ENCODE assay signal across 8 cellular contexts in the genomic region with DNA sequence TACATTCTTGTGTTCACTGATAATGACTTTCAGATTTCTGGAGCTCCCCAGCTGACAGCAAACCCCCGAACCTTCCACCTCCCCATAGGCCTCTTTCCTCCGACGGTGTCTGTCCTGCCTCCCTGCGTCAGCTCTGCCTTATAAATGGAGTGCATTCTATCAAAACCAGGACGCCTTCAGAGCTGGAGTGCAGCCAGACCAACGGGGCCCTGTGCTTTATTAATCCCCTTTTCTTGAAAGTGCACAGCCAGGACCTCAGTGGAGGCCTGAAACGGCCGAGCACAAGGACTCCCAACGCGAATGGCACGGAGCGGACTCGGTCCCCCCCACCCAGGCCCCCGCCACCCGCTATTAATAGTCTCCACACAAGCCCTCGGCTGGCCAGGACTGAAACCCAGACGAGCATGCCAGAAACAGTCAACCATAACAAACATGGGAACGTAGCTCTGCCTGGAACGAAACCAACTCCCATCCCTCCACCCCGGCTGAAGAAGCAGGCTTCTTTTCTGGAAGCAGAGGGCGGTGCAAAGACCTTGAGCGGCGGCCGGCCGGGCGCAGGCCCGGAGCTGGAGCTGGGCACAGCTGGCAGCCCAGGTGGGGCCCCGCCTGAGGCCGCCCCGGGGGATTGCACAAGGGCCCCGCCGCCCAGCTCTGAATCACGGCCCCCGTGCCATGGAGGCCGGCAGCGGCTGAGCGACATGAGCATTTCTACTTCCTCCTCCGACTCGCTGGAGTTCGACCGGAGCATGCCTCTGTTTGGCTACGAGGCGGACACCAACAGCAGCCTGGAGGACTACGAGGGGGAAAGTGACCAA. TPM values are rescaled to one million over a fixed set of nuclear protein-coding genes. Genes with fewer than 3 reads are reported as not detected.
DNase-seq lines count a peak whose midpoint lies in the region; ATAC-seq and TF ChIP-seq lines count a peak whose summit lies in the region.

No MANE protein-coding gene starts in this region.

- 88 to 93% methylated on average over 37 to 38 of the region's 44 CpGs for WGBS in mesodermal cell (ENCODE audit: insufficient coverage in 2 of 2), 2 experiments

- TF ChIP-seq CTCF in upper lobe of right lung (IDR thresholded peaks at IDR 0.05) (no peak), GM13976 (IDR thresholded peaks at IDR 0.05; ENCODE audit: borderline replicate concordance, control extremely low read depth, extremely low read depth, insufficient read depth, missing control alignments) (no peak)

- H3K27me3 ChIP-seq in endocrine pancreas (ENCODE audit: control insufficient read depth, insufficient read depth, low read length) (no peaks in the 10 kb centered on the region), upper lobe of right lung (no peaks in the 10 kb centered on the region)

- H3K4me1 ChIP-seq in endocrine pancreas (ENCODE audit: control insufficient read depth, insufficient read depth, low read length) (peaks cover 12% of the 10 kb centered on the region), mesodermal cell (ENCODE audit: control insufficient read depth, insufficient read depth, low read length, poor library complexity, severe bottlenecking) (peaks cover 61% of the 10 kb centered on the region), upper lobe of right lung (peaks cover 69% of the 10 kb centered on the region)

- H3K4me3 ChIP-seq in endocrine pancreas (ENCODE audit: control insufficient read depth, insufficient read depth, low read length) (peak overlapping the region; percentile 89), mesodermal cell (ENCODE audit: extremely low read depth, insufficient read depth, low read length, poor library complexity, severe bottlenecking) (peak overlapping the region; percentile 15), upper lobe of right lung (peak overlapping the region; percentile 63)

- H3K9me3 ChIP-seq in endocrine pancreas (ENCODE audit: control insufficient read depth, low read length): no peaks in the 10 kb centered on the region
- no peaks in the 10 kb centered on the region for H3K9me3 ChIP-seq in mesodermal cell (ENCODE audit: control insufficient read depth, low read length)
- no peaks in the 10 kb centered on the region for H3K9me3 ChIP-seq in upper lobe of right lung

- peak; percentile 88 for ATAC-seq in upper lobe of right lung
- ATAC-seq in GM18909 (IDR thresholded peaks at IDR 0.05; ENCODE audit: poor library complexity, unreplicated experiment): no peak
- no peak for ATAC-seq in HG03432 (IDR thresholded peaks at IDR 0.05; ENCODE audit: unreplicated experiment)

- H3K27ac ChIP-seq in mesodermal cell (ENCODE audit: low read depth, low read length, severe bottlenecking): peak overlapping the region; percentile 98
- peak overlapping the region; percentile 87 for H3K27ac ChIP-seq in upper lobe of right lung

- H3K36me3 ChIP-seq in endocrine pancreas (ENCODE audit: control insufficient read depth, insufficient read depth, low read length) (no peaks in the 10 kb centered on the region), mesodermal cell (ENCODE audit: control insufficient read depth, insufficient read depth, low read length) (peaks cover 69% of the 10 kb centered on the region), upper lobe of right lung (peaks cover 25% of the 10 kb centered on the region)

- H3K9ac ChIP-seq in endocrine pancreas (ENCODE audit: control insufficient read depth, insufficient read depth, low read length): peak overlapping the region; percentile 74

- in situ Hi-C loops in GM13976 (cut with MboI; ENCODE audit: low sequenced_read_pairs, unreplicated experiment): no loop called here

- peak; percentile 97 for DNase-seq in EH (ENCODE audit: low read depth)
- peak; percentile 89 for DNase-seq in NCI-H69 (lab: John Stamatoyannopoulos, UW)
- DNase-seq in upper lobe of right lung: peak; percentile 94
- no peak for DNase-seq in GM13976 (ENCODE audit: low spot score)

- intact Hi-C loops in upper lobe of right lung (cut with DNase I): no loop called here

RNA-seq across cellular contexts. Expression of a gene that starts 42.3 kb away (rescaled TPM):
- 48.1 TPM for polyA plus RNA-seq in mesodermal cell (2013, experiment 1 of 2)
- polyA plus RNA-seq in mesodermal cell (2013, experiment 2 of 2): 54.4 TPM
- 63.1 TPM for total RNA-seq in upper lobe of right lung

Comparison
In these comparisons a context has a peak if more than half of its experiments do, and no peak if none do; other contexts are left out.
1. H3K4me3 ChIP-seq: peak in every context shown above with its lines; median percentile 89 in endocrine pancreas; 63 in upper lobe of right lung; 15 in mesodermal cell.